In genomic region chr17:82238562-82239201, GRCh38 we compare ENCODE assay signal across 8 cellular contexts. TPM values are rescaled to one million over a fixed set of nuclear protein-coding genes. Genes with fewer than 3 reads are reported as not detected.
DNase-seq lines count a peak whose midpoint lies in the region; ATAC-seq lines count a peak whose summit lies in the region.

No MANE protein-coding gene starts in this region.

- H3K79me2 ChIP-seq in GM23248 (ENCODE audit: insufficient read depth) (peaks cover 66% of the 10 kb centered on the region), Karpas-422 (ENCODE audit: low read length) (no peaks in the 10 kb centered on the region)

- H3K36me3 Mint-ChIP-seq in activated naive CD8-positive, alpha-beta T cell treated with anti-CD3 and anti-CD28 coated beads, Interleukin-2, amount 50 U/mL, for 24 hours (ENCODE audit: low read depth), result peaks cover 3% of the 10 kb centered on the region

- no peaks in the 10 kb centered on the region for H3K9me3 ChIP-seq in GM23248 (ENCODE audit: low read depth)
- H3K9me3 ChIP-seq in Karpas-422 (ENCODE audit: low read length), result no peaks in the 10 kb centered on the region

- H3K27ac Mint-ChIP-seq in activated naive CD8-positive, alpha-beta T cell treated with anti-CD3 and anti-CD28 coated beads, Interleukin-2, amount 50 U/mL, for 24 hours, result peak overlapping the region; percentile 67

- H3K9me2 ChIP-seq in GM23248 (ENCODE audit: insufficient read depth) (no peaks in the 10 kb centered on the region), Karpas-422 (replicated peaks; ENCODE audit: insufficient read depth, low read length) (no peaks in the 10 kb centered on the region)

- peaks cover 38% of the 10 kb centered on the region for H3F3A ChIP-seq in GM23248 (ENCODE audit: insufficient read depth)

- no peaks in the 10 kb centered on the region for H3K27me3 Mint-ChIP-seq in activated naive CD8-positive, alpha-beta T cell treated with anti-CD3 and anti-CD28 coated beads, Interleukin-2, amount 50 U/mL, for 24 hours

- H3K27me3 ChIP-seq in GM23248 (replicated peaks; ENCODE audit: insufficient read depth) (no peaks in the 10 kb centered on the region), Karpas-422 (ENCODE audit: low read length) (no peaks in the 10 kb centered on the region)

- H3K9ac ChIP-seq in GM23248 (peak overlapping the region; percentile 60), Karpas-422 (ENCODE audit: low read length) (no peak overlapping the region)

- ATAC-seq in activated naive CD8-positive, alpha-beta T cell treated with anti-CD3 and anti-CD28 coated beads, Interleukin-2, amount 50 U/mL, for 24 hours, result peak; percentile 56
- no peak for ATAC-seq in GM21423 (IDR thresholded peaks at IDR 0.05; ENCODE audit: unreplicated experiment)
- no peak for ATAC-seq in HG03442 (IDR thresholded peaks at IDR 0.05; ENCODE audit: unreplicated experiment)

- H3K27ac ChIP-seq in GM23248 (peak overlapping the region; percentile 70), Karpas-422 (ENCODE audit: low read length) (no peak overlapping the region)

- peaks cover 45% of the 10 kb centered on the region for H3K4me1 Mint-ChIP-seq in activated naive CD8-positive, alpha-beta T cell treated with anti-CD3 and anti-CD28 coated beads, Interleukin-2, amount 50 U/mL, for 24 hours

- peaks cover 7% of the 10 kb centered on the region; the same call in 1 of the 2 replicates for H4K20me1 ChIP-seq in GM23248 (ENCODE audit: insufficient read depth)
- peaks cover 33% of the 10 kb centered on the region; the same call in 1 of the 2 replicates for H4K20me1 ChIP-seq in Karpas-422 (ENCODE audit: insufficient read depth, low read depth, low read length)

- H3K36me3 ChIP-seq in GM23248 (ENCODE audit: low read depth), result peaks cover 10% of the 10 kb centered on the region; the same call in 1 of the 2 replicates
- no peaks in the 10 kb centered on the region for H3K36me3 ChIP-seq in Karpas-422 (ENCODE audit: insufficient read depth, low read length)

- H3K9me3 Mint-ChIP-seq in activated naive CD8-positive, alpha-beta T cell treated with anti-CD3 and anti-CD28 coated beads, Interleukin-2, amount 50 U/mL, for 24 hours, result no peaks in the 10 kb centered on the region

- peak overlapping the region; percentile 34 for H3K4me3 Mint-ChIP-seq in activated naive CD8-positive, alpha-beta T cell treated with anti-CD3 and anti-CD28 coated beads, Interleukin-2, amount 50 U/mL, for 24 hours

- H3K4me1 ChIP-seq in GM23248 (ENCODE audit: insufficient read depth) (peaks cover 39% of the 10 kb centered on the region), Karpas-422 (ENCODE audit: low read length) (peaks cover 12% of the 10 kb centered on the region)

- WGBS in GM23248 (ENCODE audit: low coverage in 1 of 2, low lambda C conversion rate in 2 of 2, missing lambda C conversion rate in 2 of 2), 2 experiments, result 24 to 25% methylated on average over 33 of the region's 33 CpGs

- H3K4me2 ChIP-seq in GM23248 (ENCODE audit: unreplicated experiment), result peak overlapping the region; percentile 20
- H3K4me2 ChIP-seq in Karpas-422 (ENCODE audit: low read depth, low read length, poor library complexity, severe bottlenecking), result no peak overlapping the region

- DNase-seq in GM23248 (peak; percentile 92), SW480 (ENCODE audit: low spot score) (peak; percentile 85), hepatic stellate cell (ENCODE audit: low spot score) (peak; percentile 70), Karpas-422 (no peak)
- DNase-seq in activated naive CD8-positive, alpha-beta T cell treated with anti-CD3 and anti-CD28 coated beads, Interleukin-2, amount 50 U/mL, for 24 hours, result peak; percentile 75
- peak; percentile 47 to 71 for DNase-seq in stimulated activated CD4-positive, alpha-beta T cell treated with anti-CD3 and anti-CD28 coated beads, Interleukin-12 subunit alpha, Interleukin-12 subunit beta, amount 100 ng/mL, for 24 hours (ENCODE audit: low read depth in 2 of 2)

- H3K4me3 ChIP-seq in GM23248, result peak overlapping the region; percentile 18
- H3K4me3 ChIP-seq in Karpas-422 (ENCODE audit: low read length), result no peak overlapping the region

- H2AFZ ChIP-seq in GM23248, result no peak overlapping the region
- H2AFZ ChIP-seq in Karpas-422 (ENCODE audit: low read length), result no peak overlapping the region

- in situ Hi-C loops in GM23248 (cut with MboI), result no loop called here

RNA-seq across cellular contexts. Expression of gene SLC16A3, which starts 9.8 kb away (rescaled TPM):
- total RNA-seq in GM23248 (2014; rRNA removed; shearing (Covaris generic)), result 550 and 595 TPM in 2 replicates
- 95.5 and 97.7 TPM in 2 replicates for polyA plus RNA-seq in GM23248 (2016; fragmentation: Nextera tagmentation; extraction: Ambion mirVana)
- 0.67 and 6.0 TPM in 2 replicates for total RNA-seq in Karpas-422 (2014; rRNA removed; shearing (Covaris generic); ENCODE audit: low replicate concordance)

RNA-seq across cellular contexts. Expression of gene CCDC57, which starts 26.0 kb away (rescaled TPM):
- total RNA-seq in GM23248 (2014; rRNA removed; shearing (Covaris generic)), result 12.3 and 15.3 TPM in 2 replicates
- polyA plus RNA-seq in GM23248 (2016; fragmentation: Nextera tagmentation; extraction: Ambion mirVana), result 6.2 and 10.6 TPM in 2 replicates
- 31.3 and 37.4 TPM in 2 replicates for total RNA-seq in Karpas-422 (2014; rRNA removed; shearing (Covaris generic); ENCODE audit: low replicate concordance)

RNA-seq across cellular contexts. Expression of gene CSNK1D, which starts 34.8 kb away (rescaled TPM):
- 24.5 and 35.1 TPM in 2 replicates for total RNA-seq in GM23248 (2014; rRNA removed; shearing (Covaris generic))
- 102 and 114 TPM in 2 replicates for polyA plus RNA-seq in GM23248 (2016; fragmentation: Nextera tagmentation; extraction: Ambion mirVana)
- total RNA-seq in Karpas-422 (2014; rRNA removed; shearing (Covaris generic); ENCODE audit: low replicate concordance), result 27.1 and 30.6 TPM in 2 replicates

Comparison
In these comparisons a context has a peak if more than half of its experiments do, and no peak if none do; other contexts are left out.
1. RNA of gene SLC16A3, which starts 9.8 kb away (total RNA-seq): 550 to 595 TPM in GM23248; 0.67 to 6.0 TPM in Karpas-422; every median in the first group is over 10 times any median in the second.